In genomic region chr3:37324752-37325407, GRCh38 we compare ENCODE assay signal across 13 cellular contexts.
DNase-seq lines count a peak whose midpoint lies in the region; ATAC-seq and TF ChIP-seq lines count a peak whose summit lies in the region.
"Had no signal": no experiment of that assay in that cellular context is flagged by ENCODE, and none has a peak within 500 bp of the region (broad histone marks: within the 10 kb centered on the region; RNA-seq: fewer than 3 reads in every experiment).

No MANE protein-coding gene starts in this region.

- H3K4me3 Mint-ChIP-seq in CD4-positive, alpha-beta memory T cell, result no peak overlapping the region
- no peak overlapping the region for H3K4me3 Mint-ChIP-seq in WTC11

- POLR2A ChIA-PET in CD4-positive, alpha-beta memory T cell (lab: Charles Lee; ENCODE audit: partially characterized antibody), result no interaction called here
- POLR2A ChIA-PET in PC-9 (lab: Charles Lee; ENCODE audit: unreplicated experiment) (no interaction called here), WTC11 (lab: Charles Lee) (no interaction called here)

- H3F3A ChIP-seq in PC-9 (ENCODE audit: insufficient read depth, low read depth), result peaks cover 11% of the 10 kb centered on the region

- no peak overlapping the region for H3K4me2 ChIP-seq in PC-9

- intact Hi-C loops in CD4-positive, alpha-beta memory T cell (cut with micrococcal nuclease), result no loop called here
- intact Hi-C loops in PC-9 (cut with micrococcal nuclease; ENCODE audit: unreplicated experiment), result no loop called here

- H3K4me1 Mint-ChIP-seq in CD4-positive, alpha-beta memory T cell, result peaks cover 11 to 28% (median 17%) of the 10 kb centered on the region in 4 donors
- no peaks in the 10 kb centered on the region for H3K4me1 Mint-ChIP-seq in WTC11

- H3K4me1 ChIP-seq in CD4-positive, alpha-beta memory T cell (ENCODE audit: insufficient read depth, low read length), result peaks cover 6% of the 10 kb centered on the region
- no peaks in the 10 kb centered on the region for H3K4me1 ChIP-seq in PC-9 (replicated peaks; ENCODE audit: insufficient read depth)

- H3K9me3 ChIP-seq in CD4-positive, alpha-beta memory T cell (ENCODE audit: control insufficient read depth in 1 of 2, low read length in 2 of 2), result no peaks in the 10 kb centered on the region
- H3K9me3 ChIP-seq in PC-9 (ENCODE audit: insufficient read depth, low read depth), result no peaks in the 10 kb centered on the region
- H3K9me3 ChIP-seq: vagina had no signal

- DNase-seq in CD4-positive, alpha-beta memory T cell, result no peak
- no peak for DNase-seq in PC-9
- peak; percentile 86 for DNase-seq in fibroblast of mammary gland (ENCODE audit: low read depth)
- DNase-seq in non-pigmented ciliary epithelial cell (ENCODE audit: low read depth), result peak; percentile 17
- DNase-seq in NCI-H187 (lab: John Stamatoyannopoulos, UW), result no peak
- no peak for DNase-seq in WTC11 (ENCODE audit: low spot score)
- DNase-seq in NCI-H2196 (lab: John Stamatoyannopoulos, UW; ENCODE audit: unreplicated experiment), result no peak
- DNase-seq: DMS79, KG1, NCI-H524 treated with DMSO at 0.1 percent for 48 hours, occipital lobe had no signal

- H3K27ac ChIP-seq in CD4-positive, alpha-beta memory T cell (ENCODE audit: low read depth, low read length), result no peak overlapping the region
- no peak overlapping the region for H3K27ac ChIP-seq in PC-9
- H3K27ac ChIP-seq: vagina had no signal

- H3K36me3 Mint-ChIP-seq in CD4-positive, alpha-beta memory T cell, result peaks cover 73 to 85% of the 10 kb centered on the region in 2 donors
- H3K36me3 Mint-ChIP-seq in WTC11, result peaks cover 67% of the 10 kb centered on the region

- peak overlapping the region in 6 of 7 donors; percentile 2 to 82 (median 76) for H3K27ac Mint-ChIP-seq in CD4-positive, alpha-beta memory T cell
- no peak overlapping the region; the same call in 1 of the 2 replicates for H3K27ac Mint-ChIP-seq in WTC11

- CTCF ChIA-PET in CD4-positive, alpha-beta memory T cell (lab: Charles Lee; ENCODE audit: partially characterized antibody), result interaction anchor here (1.5 kb wide), 1 partner anchor 17 kb away, joined by 4 read pairs; no protein-coding TSS in a partner anchor
- CTCF ChIA-PET in PC-9 (lab: Charles Lee), result no interaction called here
- CTCF ChIA-PET in WTC11 (lab: Charles Lee), result no interaction called here

- H3K9me3 Mint-ChIP-seq in CD4-positive, alpha-beta memory T cell, result peaks cover 0 to 1% (median 0%) of the 10 kb centered on the region in 8 donors
- H3K9me3 Mint-ChIP-seq in WTC11, result no peaks in the 10 kb centered on the region

- no peaks in the 10 kb centered on the region for H3K79me2 ChIP-seq in PC-9 (ENCODE audit: low read depth)

- H4K20me1 ChIP-seq in PC-9 (ENCODE audit: insufficient read depth), result no peaks in the 10 kb centered on the region

- no peak for TF ChIP-seq CTCF in PC-9 (conservative IDR thresholded peaks at IDR 0.05)
- TF ChIP-seq CTCF in fibroblast of mammary gland (conservative IDR thresholded peaks at IDR 0.05; ENCODE audit: control insufficient read depth, insufficient read depth, low read depth, low read length), result no peak
- no peak for TF ChIP-seq CTCF in WTC11 (IDR thresholded peaks at IDR 0.05)

- H3K27me3 ChIP-seq in CD4-positive, alpha-beta memory T cell (ENCODE audit: insufficient read depth, low read length), result no peaks in the 10 kb centered on the region
- H3K27me3 ChIP-seq in PC-9 (ENCODE audit: insufficient read depth, low read depth), result no peaks in the 10 kb centered on the region
- H3K27me3 ChIP-seq: vagina had no signal

- no peak overlapping the region for H2AFZ ChIP-seq in PC-9

- no peak for ATAC-seq in HG03159 (IDR thresholded peaks at IDR 0.05; ENCODE audit: unreplicated experiment)
- ATAC-seq in WTC11, result no peak

- H3K27me3 Mint-ChIP-seq in CD4-positive, alpha-beta memory T cell, result no peaks in the 10 kb centered on the region
- H3K27me3 Mint-ChIP-seq in WTC11 (ENCODE audit: low read depth), result no peaks in the 10 kb centered on the region

- no peaks in the 10 kb centered on the region for H3K9me2 ChIP-seq in PC-9 (ENCODE audit: insufficient read depth)

- H3K36me3 ChIP-seq in CD4-positive, alpha-beta memory T cell (ENCODE audit: insufficient read depth, low read length), result peaks cover 47% of the 10 kb centered on the region
- H3K36me3 ChIP-seq in PC-9 (ENCODE audit: low read depth), result peaks cover 36% of the 10 kb centered on the region

- BruUV-seq in PC-9 (replicated peaks; lab: Mats Ljungman, UMichigan), result TSS peak; percentile 13

- no peak overlapping the region for H3K4me3 ChIP-seq in CD4-positive, alpha-beta memory T cell (ENCODE audit: low read length in 2 of 2)
- H3K4me3 ChIP-seq in PC-9 (no peak overlapping the region), fibroblast of mammary gland (ENCODE audit: control insufficient read depth, low read depth, low read length) (no peak overlapping the region)
- H3K4me3 ChIP-seq: vagina had no signal

TF ChIP-seq in WTC11, 78 proteins besides CTCF, POLR2A, EP300 and RAD21 (continues in another document):
- TF ChIP-seq IRF1 (CRISPR knock-in tag; IDR thresholded peaks at IDR 0.05) (no peak), IRF2 (CRISPR knock-in tag; IDR thresholded peaks at IDR 0.05; ENCODE audit: borderline replicate concordance, low read depth) (no peak), ATF6 (CRISPR knock-in tag; IDR thresholded peaks at IDR 0.05) (no peak), ETV6 (CRISPR knock-in tag; IDR thresholded peaks at IDR 0.05) (no peak), ZMAT4 (CRISPR knock-in tag; IDR thresholded peaks at IDR 0.05) (no peak), GTF2I (CRISPR knock-in tag; conservative IDR thresholded peaks at IDR 0.05) (no peak), ZNF263 (CRISPR knock-in tag; IDR thresholded peaks at IDR 0.05; ENCODE audit: low read depth) (no peak), E2F1 (CRISPR knock-in tag; IDR thresholded peaks at IDR 0.05) (no peak), STAT6 (CRISPR knock-in tag; conservative IDR thresholded peaks at IDR 0.05; ENCODE audit: low read depth) (no peak), ZNF317 (CRISPR knock-in tag; IDR thresholded peaks at IDR 0.05; ENCODE audit: borderline replicate concordance, low read depth) (no peak), ESRRA (CRISPR knock-in tag; IDR thresholded peaks at IDR 0.05; ENCODE audit: borderline replicate concordance) (no peak), FOXK1 (CRISPR knock-in tag; IDR thresholded peaks at IDR 0.05) (no peak), ZNF121 (CRISPR knock-in tag; IDR thresholded peaks at IDR 0.05) (no peak)

Comparison
In these comparisons a context has a peak if more than half of its experiments do, and no peak if none do; other contexts are left out.
1. DNase-seq: peak in fibroblast of mammary gland (single experiment) and non-pigmented ciliary epithelial cell (single experiment); none in CD4-positive, alpha-beta memory T cell (0 of 5), PC-9 (0 of 2), NCI-H187 (0 of 2), WTC11 (single experiment) and NCI-H2196 (single experiment).